23 cellular contexts compared by ENCODE assay signal in the genomic region with DNA sequence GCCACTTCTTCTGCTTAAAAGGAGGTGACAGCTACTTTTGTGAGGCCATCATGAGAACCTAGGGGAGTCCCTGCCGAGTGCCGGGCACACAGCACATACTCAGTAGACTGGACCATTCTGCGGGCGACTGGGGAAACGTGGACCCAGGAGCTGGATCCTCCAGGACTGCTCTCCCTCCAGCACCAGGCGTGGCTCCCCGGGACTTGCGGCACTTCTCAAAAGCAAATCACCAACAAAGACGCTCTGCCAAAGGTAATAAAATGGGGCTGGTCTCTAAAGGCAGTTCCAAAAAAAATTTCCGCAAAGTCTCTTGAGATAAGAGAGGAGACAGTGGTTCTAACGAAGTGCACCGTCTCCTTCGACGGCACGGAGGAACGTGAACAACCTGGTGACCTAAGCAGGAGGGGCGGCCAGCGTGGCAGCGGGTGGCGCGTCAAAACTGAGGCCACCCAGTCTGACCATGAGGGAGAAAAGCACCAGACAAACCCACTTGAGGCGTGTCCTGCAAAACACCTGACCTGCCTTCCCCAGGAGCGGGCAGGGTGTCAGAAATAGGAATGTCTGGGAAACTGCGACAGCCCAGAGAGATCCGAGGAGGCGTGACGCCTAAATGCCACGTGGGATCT. TPM values are rescaled to one million over a fixed set of nuclear protein-coding genes. Genes with fewer than 3 reads are reported as not detected.
DNase-seq lines count a peak whose midpoint lies in the region; ATAC-seq, FAIRE-seq and TF ChIP-seq lines count a peak whose summit lies in the region.
"Had no signal": no experiment of that assay in that cellular context is flagged by ENCODE, and none has a peak within 500 bp of the region (broad histone marks: within the 10 kb centered on the region; RNA-seq: fewer than 3 reads in every experiment).

No MANE protein-coding gene starts in this region.

- peaks cover 17% of the 10 kb centered on the region for H3F3A ChIP-seq in neural progenitor cell (ENCODE audit: low read depth)

- peaks cover 4% of the 10 kb centered on the region for H3K4me1 Mint-ChIP-seq in neural progenitor cell

- no peaks in the 10 kb centered on the region for H3K79me2 ChIP-seq in neural progenitor cell (ENCODE audit: low read depth)

- H3K4me1 ChIP-seq in A549 (0 out of 3 replicates have a peak, but pooled peaks cover 4% of the 10 kb centered on the region), HEK293 (ENCODE audit: control insufficient read depth, insufficient read depth, low read length) (no peaks in the 10 kb centered on the region), neural progenitor cell (peaks cover 4% of the 10 kb centered on the region)

- intact Hi-C loops in left colon (cut with DNase I, micrococcal nuclease), result no loop called here

- no peak overlapping the region for H3K4me3 Mint-ChIP-seq in neural progenitor cell
- H3K4me3 Mint-ChIP-seq: CD8-positive, alpha-beta memory T cell; HFFc6; T-cell had no signal

- TF ChIP-seq EP300 in A549 (IDR thresholded peaks at IDR 0.05), result no peak

- H3K4me2 ChIP-seq in A549 (no peak overlapping the region), neural progenitor cell (no peak overlapping the region)
- H3K4me2 ChIP-seq: SK-N-SH had no signal

- H2AFZ ChIP-seq in neural progenitor cell (replicated peaks), result no peak overlapping the region

- no peaks in the 10 kb centered on the region for H4K20me1 ChIP-seq in neural progenitor cell (ENCODE audit: low read depth)

- H3K9me3 ChIP-seq in A549, result no peaks in the 10 kb centered on the region
- no peaks in the 10 kb centered on the region for H3K9me3 ChIP-seq in HEK293 (ENCODE audit: control insufficient read depth, insufficient read depth, low read depth, low read length)
- no peaks in the 10 kb centered on the region for H3K9me3 ChIP-seq in neural progenitor cell (ENCODE audit: low read depth)
- H3K9me3 ChIP-seq: SK-N-SH had no signal

- TF ChIP-seq CTCF in A549 (IDR thresholded peaks at IDR 0.05), result no peak
- no peak for TF ChIP-seq CTCF in HEK293 (tag by site-specific recombination; IDR thresholded peaks at IDR 0.05)
- TF ChIP-seq CTCF in neural progenitor cell (IDR thresholded peaks at IDR 0.05), result no peak

- 21% methylated on average over 26 of the region's 28 CpGs for WGBS in A549 (ENCODE audit: missing lambda C conversion rate)

- H3K9ac ChIP-seq in neural progenitor cell, result no peak overlapping the region
- H3K9ac ChIP-seq: SK-N-SH had no signal

- POLR2A ChIA-PET in A549 (lab: Yijun Ruan, JAX) (no interaction called here), HEK293 (lab: Yijun Ruan, JAX) (interaction anchor here (0.6 kb wide), 1 partner anchor 10 kb away, joined by 4 read pairs; no protein-coding TSS in a partner anchor)

- TF ChIP-seq RAD21 in A549 (conservative IDR thresholded peaks at IDR 0.05 in 1 of 2, IDR thresholded peaks at IDR 0.05 in 1 of 2), result no peak

- no peak for TF ChIP-seq POLR2A in A549 (IDR thresholded peaks at IDR 0.05; ENCODE audit: low read length)

- H3K36me3 ChIP-seq in HEK293 (ENCODE audit: control insufficient read depth in 2 of 2, insufficient read depth in 1 of 2, low read length in 2 of 2), result peaks cover 0 to under 1% of the 10 kb centered on the region in 2 experiments; a peak in 1 of 3 replicates
- no peaks in the 10 kb centered on the region for H3K36me3 ChIP-seq in neural progenitor cell

- no peak for ATAC-seq in A549
- ATAC-seq in left colon, result peak; percentile 53
- ATAC-seq in HG02610 (IDR thresholded peaks at IDR 0.05; ENCODE audit: unreplicated experiment), result no peak
- ATAC-seq: T-cell had no signal

- H3K9me3 Mint-ChIP-seq in neural progenitor cell, result no peaks in the 10 kb centered on the region
- H3K9me3 Mint-ChIP-seq: CD8-positive, alpha-beta memory T cell; HFFc6; T-cell had no signal

- H3K27me3 Mint-ChIP-seq in neural progenitor cell (ENCODE audit: insufficient read depth, low read depth), result peaks cover 16% of the 10 kb centered on the region

- H3K27ac ChIP-seq in A549, result no peak overlapping the region
- no peak overlapping the region for H3K27ac ChIP-seq in HEK293 (ENCODE audit: extremely low read depth, low read depth, low read length)
- no peak overlapping the region for H3K27ac ChIP-seq in neural progenitor cell

- no peak overlapping the region for H3K4me3 ChIP-seq in A549
- no peak overlapping the region for H3K4me3 ChIP-seq in HEK293 (ENCODE audit: low read depth, low read length)
- no peak overlapping the region for H3K4me3 ChIP-seq in neural progenitor cell

- no peak for DNase-seq in A549 (ENCODE audit: low read depth in 1 of 2, low spot score in 1 of 2)
- DNase-seq in left colon, result no peak
- DNase-seq in neural progenitor cell (ENCODE audit: low spot score), result no peak
- no peak for DNase-seq in DMS114 treated with DMSO at 0.1 percent for 48 hours (lab: John Stamatoyannopoulos, UW; ENCODE audit: unreplicated experiment)
- DNase-seq: C1 segment of cervical spinal cord; CD8-positive, alpha-beta memory T cell; DND-41; HFFc6; Karpas-422; NCI-H1417 treated with DMSO at 0.1 percent for 48 hours; NCI-H1930; NCI-H446 treated with DMSO at 0.1 percent for 48 hours; NCI-H69; NK-92 treated with Interleukin-12 subunit alpha and Interleukin-12 subunit beta, amount 100 ng/mL, for 24 hours; Right ventricle myocardium superior; SK-N-SH; T-cell had no signal

- H3K36me3 Mint-ChIP-seq in neural progenitor cell, result no peaks in the 10 kb centered on the region
- H3K36me3 Mint-ChIP-seq: T-cell had no signal

- CTCF ChIA-PET in A549 (lab: Yijun Ruan, JAX), result interaction anchor here (1.1 kb wide), 1 partner anchor 32 kb away, joined by 3 read pairs; no protein-coding TSS in a partner anchor
- CTCF ChIA-PET in HEK293 (lab: Yijun Ruan, JAX), result no interaction called here

- FAIRE-seq in A549 (lab: Jason Lieb, UNC), result no peak
- FAIRE-seq: A204.1, D721Med, G401.6 had no signal

- H3K27me3 ChIP-seq in neural progenitor cell, result peaks cover 42% of the 10 kb centered on the region

- H3K27ac Mint-ChIP-seq in neural progenitor cell, result no peak overlapping the region
- H3K27ac Mint-ChIP-seq: HFFc6, T-cell had no signal

TF ChIP-seq in A549, 52 proteins besides CTCF, POLR2A, EP300 and RAD21 (continues in another document):
- TF ChIP-seq ZFP36 (IDR thresholded peaks at IDR 0.05; ENCODE audit: borderline replicate concordance, partially characterized antibody), result peak; percentile 29

TF ChIP-seq in HEK293, 187 proteins besides CTCF, POLR2A, EP300 and RAD21 (continues in another document):
- no peak for TF ChIP-seq ZNF768 (tag by site-specific recombination; IDR thresholded peaks at IDR 0.05)
- TF ChIP-seq ZNF664 (tag by site-specific recombination; IDR thresholded peaks at IDR 0.05), result no peak
- TF ChIP-seq, protein P1, sequence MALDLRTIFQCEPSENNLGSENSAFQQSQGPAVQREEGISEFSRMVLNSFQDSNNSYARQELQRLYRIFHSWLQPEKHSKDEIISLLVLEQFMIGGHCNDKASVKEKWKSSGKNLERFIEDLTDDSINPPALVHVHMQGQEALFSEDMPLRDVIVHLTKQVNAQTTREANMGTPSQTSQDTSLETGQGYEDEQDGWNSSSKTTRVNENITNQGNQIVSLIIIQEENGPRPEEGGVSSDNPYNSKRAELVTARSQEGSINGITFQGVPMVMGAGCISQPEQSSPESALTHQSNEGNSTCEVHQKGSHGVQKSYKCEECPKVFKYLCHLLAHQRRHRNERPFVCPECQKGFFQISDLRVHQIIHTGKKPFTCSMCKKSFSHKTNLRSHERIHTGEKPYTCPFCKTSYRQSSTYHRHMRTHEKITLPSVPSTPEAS (tag by site-specific recombination; IDR thresholded peaks at IDR 0.05), result no peak

RNA-seq across cellular contexts. Expression of a gene that starts 1.4 kb away (rescaled TPM):
- 0.01 TPM in 1 of 2 replicates, not detected in the other for polyA plus RNA-seq in A549 (2011; rRNA removed)
- polyA plus RNA-seq in A549 (2012; cell fraction: cytosol; rRNA removed), result 0.01 TPM in 2 replicates
- polyA plus RNA-seq in A549 (2012; cell fraction: nucleus; rRNA removed), result 0.11 and 0.36 TPM in 2 replicates
- 0.04 TPM in 1 of 3 replicates, not detected in the others for polyA plus RNA-seq in A549 (2017; fragmentation: RNase III; extraction: RNeasy Plus Mini Kit Qiagen cat#74134 plus additional on column Dnase treatment)
- polyA minus RNA-seq in A549 (2011; rRNA and poly(A)+ RNA removed), result not detected in 2 replicates
- under 1 TPM; 0.25 to 0.34 TPM for total RNA-seq in left colon
- total RNA-seq in neural progenitor cell (ENCODE audit: low replicate concordance), result 0.40 TPM in 1 of 2 replicates, not detected in the other
- total RNA-seq: CD8-positive, alpha-beta memory T cell; HFFc6; MCF 10A; Right ventricle myocardium superior; T-cell had no signal
- polyA plus RNA-seq: CD8-positive, alpha-beta memory T cell; SK-N-SH had no signal

RNA-seq across cellular contexts. Expression of a gene that starts 30.2 kb away (rescaled TPM):
- polyA plus RNA-seq in A549 (2011; rRNA removed) (11.3 and 11.4 TPM in 2 replicates), A549 (2017; fragmentation: RNase III; extraction: RNeasy Plus Mini Kit Qiagen cat#74134 plus additional on column Dnase treatment) (28.6 to 36.8 TPM (median 36.5 TPM) in 3 replicates)
- 34.8 and 40.1 TPM in 2 replicates for polyA plus RNA-seq in A549 (2012; cell fraction: cytosol; rRNA removed)
- polyA plus RNA-seq in A549 (2012; cell fraction: nucleus; rRNA removed), result 372 and 438 TPM in 2 replicates
- polyA minus RNA-seq in A549 (2011; rRNA and poly(A)+ RNA removed), result 3.6 and 8.4 TPM in 2 replicates
- total RNA-seq in left colon (100 to 1,000 TPM; 142 to 173 TPM), neural progenitor cell (ENCODE audit: low replicate concordance) (20.7 and 90.9 TPM in 2 replicates)

RNA-seq across cellular contexts. Expression of a gene that starts 30.3 kb away (rescaled TPM):
- 112 and 140 TPM in 2 replicates for polyA plus RNA-seq in A549 (2011; rRNA removed)
- polyA plus RNA-seq in A549 (2012; cell fraction: cytosol; rRNA removed), result 572 and 723 TPM in 2 replicates
- 405 and 471 TPM in 2 replicates for polyA plus RNA-seq in A549 (2012; cell fraction: nucleus; rRNA removed)
- 139 to 170 TPM (median 144 TPM) in 3 replicates for polyA plus RNA-seq in A549 (2017; fragmentation: RNase III; extraction: RNeasy Plus Mini Kit Qiagen cat#74134 plus additional on column Dnase treatment)
- 19.7 and 25.2 TPM in 2 replicates for polyA minus RNA-seq in A549 (2011; rRNA and poly(A)+ RNA removed)
- total RNA-seq in left colon, result 100 to 1,000 TPM in 1 of 2 donors, 10 to 100 TPM in 1; 67.1 to 101 TPM
- 183 and 317 TPM in 2 replicates for total RNA-seq in neural progenitor cell (ENCODE audit: low replicate concordance)

RNA-seq across cellular contexts. Expression of a gene that starts 50.7 kb away (rescaled TPM):
- polyA plus RNA-seq in A549 (2011; rRNA removed) (not detected in 2 replicates), A549 (2017; fragmentation: RNase III; extraction: RNeasy Plus Mini Kit Qiagen cat#74134 plus additional on column Dnase treatment) (not detected in 3 replicates)
- not detected in 2 replicates for polyA plus RNA-seq in A549 (2012; cell fraction: cytosol; rRNA removed)
- not detected in 2 replicates for polyA plus RNA-seq in A549 (2012; cell fraction: nucleus; rRNA removed)
- polyA minus RNA-seq in A549 (2011; rRNA and poly(A)+ RNA removed), result not detected in 2 replicates
- total RNA-seq in left colon (not detected), neural progenitor cell (ENCODE audit: low replicate concordance) (1.5 TPM in 1 of 2 replicates, not detected in the other)
- total RNA-seq: HFFc6, MCF 10A, Right ventricle myocardium superior had no signal
- polyA plus RNA-seq: SK-N-SH had no signal
